ENCODE assay signal across 22 cellular contexts in genomic region chr4:24650849-24651248, GRCh38.
"Had no signal": no experiment of that assay in that cellular context is flagged by ENCODE, and none has a peak within 500 bp of the region (broad histone marks: within the 10 kb centered on the region; RNA-seq: fewer than 3 reads in every experiment).

No MANE protein-coding gene starts in this region.

- H3K4me3 Mint-ChIP-seq: T-cell had no signal

- H3K4me3 ChIP-seq: MG63, SJCRH30 had no signal

- H3K9me3 Mint-ChIP-seq: T-cell had no signal

- H3K27ac Mint-ChIP-seq: T-cell had no signal

- H3K27ac ChIP-seq: HL-60, SJCRH30 had no signal

- ATAC-seq: Panc1, PC-3, Right ventricle myocardium inferior, T-cell had no signal

- H3K9me3 ChIP-seq: MG63, SJCRH30 had no signal

- H3K36me3 Mint-ChIP-seq: T-cell had no signal

- H3K36me3 ChIP-seq: MG63, SJCRH30 had no signal

- FAIRE-seq: HTR-8/SVneo had no signal

- DNase-seq: MG63, NCI-H1092 treated with DMSO at 0.1 percent for 48 hours, NCI-H1436, NCI-H187, NCI-H2029, NCI-H2081 treated with DMSO at 0.1 percent for 48 hours, NCI-H2171, NCI-H226, NCI-H446, NCI-H510A, NCI-H524 treated with DMSO at 0.1 percent for 48 hours, NCI-H69, NCI-H774, PC-3, SHP77 treated with DMSO at 0.1 percent for 48 hours, SJCRH30, SW 1271, T-cell had no signal

- H3K27me3 ChIP-seq: MG63, SJCRH30 had no signal

- H3K4me1 Mint-ChIP-seq: T-cell had no signal

- H3K4me1 ChIP-seq: SJCRH30 had no signal
